ENCODE assay signal across 8 cellular contexts in genomic region chr7:39952378-39952777, GRCh38. TPM values are rescaled to one million over a fixed set of nuclear protein-coding genes. Genes with fewer than 3 reads are reported as not detected.
DNase-seq lines count a peak whose midpoint lies in the region; ATAC-seq and TF ChIP-seq lines count a peak whose summit lies in the region.

No MANE protein-coding gene starts in this region.

- no peaks in the 10 kb centered on the region for H3K27me3 ChIP-seq in CD4-positive, CD25-positive, alpha-beta regulatory T cell (ENCODE audit: control insufficient read depth, insufficient read depth, low read length)
- H3K27me3 ChIP-seq in Loucy (ENCODE audit: insufficient read depth, low read length, poor library complexity, severe bottlenecking) (no peaks in the 10 kb centered on the region), breast epithelium (no peaks in the 10 kb centered on the region), muscle layer of colon (ENCODE audit: control insufficient read depth in 1 of 2, insufficient read depth in 2 of 2, low read length in 2 of 2) (no peaks in the 10 kb centered on the region)

- H3K4me1 ChIP-seq in CD4-positive, CD25-positive, alpha-beta regulatory T cell (ENCODE audit: control insufficient read depth, insufficient read depth, low read length, poor library complexity, severe bottlenecking), result peaks cover 51% of the 10 kb centered on the region
- H3K4me1 ChIP-seq in Loucy (ENCODE audit: insufficient read depth, low read length, poor library complexity, severe bottlenecking) (peaks cover 45% of the 10 kb centered on the region), breast epithelium (peaks cover 0 to 20% of the 10 kb centered on the region in 2 donors), muscle layer of colon (ENCODE audit: insufficient read depth, low read length) (peaks cover 37% of the 10 kb centered on the region)

- peak in 2 of 3 donors; percentile 38 to 61 for DNase-seq in CD4-positive, CD25-positive, alpha-beta regulatory T cell
- DNase-seq in breast epithelium (ENCODE audit: low spot score in 2 of 2) (no peak), putamen (ENCODE audit: low spot score) (no peak)
- DNase-seq in activated CD4-positive, alpha-beta T cell treated with anti-CD3 and anti-CD28 coated beads, Interleukin-2, amount 50 U/mL, for 4 hours, result no peak

- H3K27ac Mint-ChIP-seq in CD4-positive, CD25-positive, alpha-beta regulatory T cell, result peak overlapping the region; percentile 97 to 99 (median 98)

- peaks cover 38 to 72% (median 57%) of the 10 kb centered on the region in 4 donors for H3K4me1 Mint-ChIP-seq in CD4-positive, CD25-positive, alpha-beta regulatory T cell

- H3K36me3 ChIP-seq in CD4-positive, CD25-positive, alpha-beta regulatory T cell (ENCODE audit: control insufficient read depth, insufficient read depth, low read length), result peaks cover 3% of the 10 kb centered on the region
- H3K36me3 ChIP-seq in Loucy (ENCODE audit: insufficient read depth, low read length) (no peaks in the 10 kb centered on the region), breast epithelium (no peaks in the 10 kb centered on the region), muscle layer of colon (ENCODE audit: insufficient read depth, low read length) (no peaks in the 10 kb centered on the region)

- TF ChIP-seq CTCF in Loucy (conservative IDR thresholded peaks at IDR 0.05; ENCODE audit: low read length) (no peak), breast epithelium (IDR thresholded peaks at IDR 0.05) (no peak)

- intact Hi-C loops in breast epithelium (cut with DNase I; ENCODE audit: low total_unique reads), result no loop called here

- no peak for TF ChIP-seq POLR2A in breast epithelium (IDR thresholded peaks at IDR 0.05)

- no peak overlapping the region for H2AFZ ChIP-seq in Loucy (ENCODE audit: low read length)

- H3K9me2 ChIP-seq in Loucy (replicated peaks; ENCODE audit: low read depth, low read length), result no peaks in the 10 kb centered on the region

- H3K9ac ChIP-seq in Loucy (ENCODE audit: low read depth, low read length, poor library complexity, severe bottlenecking) (peak overlapping the region; percentile 93), muscle layer of colon (ENCODE audit: low read length) (peak overlapping the region; percentile 79)

- H3K27me3 Mint-ChIP-seq in CD4-positive, CD25-positive, alpha-beta regulatory T cell, result peaks cover 7% of the 10 kb centered on the region

- H4K20me1 ChIP-seq in Loucy (ENCODE audit: insufficient read depth, low read length, poor library complexity, severe bottlenecking), result peaks cover 68% of the 10 kb centered on the region

- ATAC-seq in CD4-positive, CD25-positive, alpha-beta regulatory T cell (ENCODE audit: low read depth in 2 of 2), result no peak
- ATAC-seq in HG03442 (IDR thresholded peaks at IDR 0.05; ENCODE audit: unreplicated experiment), result no peak
- ATAC-seq in HG02610 (IDR thresholded peaks at IDR 0.05; ENCODE audit: unreplicated experiment), result no peak

- 0 out of 2 replicates have a peak, but pooled peaks cover 2% of the 10 kb centered on the region for H3F3A ChIP-seq in Loucy (ENCODE audit: low read depth)

- peaks cover 73% of the 10 kb centered on the region for H3K79me2 ChIP-seq in Loucy (ENCODE audit: insufficient read depth, low read length)

- peak overlapping the region; percentile 92 for H3K4me3 ChIP-seq in CD4-positive, CD25-positive, alpha-beta regulatory T cell (ENCODE audit: low read depth, low read length)
- H3K4me3 ChIP-seq in Loucy (ENCODE audit: low read length, poor library complexity, severe bottlenecking) (peak overlapping the region; percentile 82), breast epithelium (peak overlapping the region; percentile 88 to 98 (median 95)), muscle layer of colon (ENCODE audit: low read depth in 1 of 2, low read length in 2 of 2) (peak overlapping the region; percentile 89 to 91)

- peak overlapping the region; percentile 79 for H3K4me2 ChIP-seq in Loucy (ENCODE audit: low read depth, low read length, poor library complexity, severe bottlenecking)

- peaks cover 0 to 6% (median 0%) of the 10 kb centered on the region in 7 donors for H3K9me3 Mint-ChIP-seq in CD4-positive, CD25-positive, alpha-beta regulatory T cell

- peak overlapping the region; percentile 99 for H3K27ac ChIP-seq in CD4-positive, CD25-positive, alpha-beta regulatory T cell (ENCODE audit: insufficient read depth, low read length, poor library complexity, severe bottlenecking)
- H3K27ac ChIP-seq in breast epithelium, result peak overlapping the region; percentile 96 to 99
- no peak overlapping the region for H3K27ac ChIP-seq in muscle layer of colon (ENCODE audit: low read depth, low read length)

- no peaks in the 10 kb centered on the region for H3K9me3 ChIP-seq in CD4-positive, CD25-positive, alpha-beta regulatory T cell (ENCODE audit: control insufficient read depth in 2 of 2, low read length in 2 of 2)
- H3K9me3 ChIP-seq in Loucy (ENCODE audit: insufficient read depth, low read depth, low read length) (no peaks in the 10 kb centered on the region), breast epithelium (no peaks in the 10 kb centered on the region), muscle layer of colon (ENCODE audit: low read length) (no peaks in the 10 kb centered on the region)

- H3K4me3 Mint-ChIP-seq in CD4-positive, CD25-positive, alpha-beta regulatory T cell, result peak overlapping the region; percentile 96 to 98 (median 98)

- peaks cover 13% of the 10 kb centered on the region for H3K36me3 Mint-ChIP-seq in CD4-positive, CD25-positive, alpha-beta regulatory T cell

RNA-seq across cellular contexts. Expression of gene CDK13, which starts 2.3 kb away (rescaled TPM):
- 124 TPM for total RNA-seq in CD4-positive, CD25-positive, alpha-beta regulatory T cell
- polyA plus RNA-seq in CD4-positive, CD25-positive, alpha-beta regulatory T cell, result 10 to 100 TPM; 23.7 to 34.0 (median 33.7) TPM
- total RNA-seq in breast epithelium, result 100 to 1,000 TPM in 1 of 3 donors, 10 to 100 TPM in 2; 70.9 to 128 (median 95.4) TPM

Comparison
In these comparisons a context has a peak if more than half of its experiments do, and no peak if none do; other contexts are left out.
1. DNase-seq: peak in CD4-positive, CD25-positive, alpha-beta regulatory T cell (2 of 3); none in breast epithelium (0 of 2), putamen (single experiment) and activated CD4-positive, alpha-beta T cell treated with anti-CD3 and anti-CD28 coated beads, Interleukin-2, amount 50 U/mL, for 4 hours (0 of 2).
2. Peak in every context shown above with its lines, with median percentiles within 50 percentile points of each other: H3K4me3 ChIP-seq.